ENCODE assay signal across 8 cellular contexts in genomic region chr3:50568947-50569749, GRCh38. TPM values are rescaled to one million over a fixed set of nuclear protein-coding genes. Genes with fewer than 3 reads are reported as not detected.
DNase-seq lines count a peak whose midpoint lies in the region; ATAC-seq and TF ChIP-seq lines count a peak whose summit lies in the region.

TSS of gene HEMK1 (plus strand) at chr3:50569522. CDS start at chr3:50571105, 1,583 bp downstream.

- H3K9me3 ChIP-seq in SK-N-SH (no peaks in the 10 kb centered on the region), gastroesophageal sphincter (no peaks in the 10 kb centered on the region), suprapubic skin (no peaks in the 10 kb centered on the region)

- peaks cover 9% of the 10 kb centered on the region for H3K79me2 ChIP-seq in SK-N-SH (ENCODE audit: insufficient read depth)

- H3K4me3 ChIP-seq in SK-N-SH (ENCODE audit: low read depth in 2 of 2, low read length in 1 of 2) (peak within 1 kb of the TSS; percentile 71 to 81), gastroesophageal sphincter (peak within 1 kb of the TSS; percentile 61 to 70), suprapubic skin (peak within 1 kb of the TSS; percentile 67)

- TF ChIP-seq CTCF in SK-N-SH (IDR thresholded peaks at IDR 0.05): no peak
- peak in 3 of 4 experiments; percentile 4 to 28 (median 6) for TF ChIP-seq CTCF in gastroesophageal sphincter (IDR thresholded peaks at IDR 0.05)
- no peak for TF ChIP-seq CTCF in suprapubic skin (IDR thresholded peaks at IDR 0.05)

- TF ChIP-seq RAD21 in SK-N-SH (IDR thresholded peaks at IDR 0.05; ENCODE audit: low read length): no peak

- CTCF ChIA-PET in HEK293T (lab: Yijun Ruan, JAX) (interaction anchor here (0.5 to 4.8 kb wide), 6 partner anchors 18 to 1238 kb away, joined by 3 to 44 read pairs (median 4); partner anchors contain the start of genes CISH and TMEM115), SK-N-SH (lab: Yijun Ruan, JAX) (interaction anchor here (0.8 to 31.2 kb wide), 8 partner anchors 10 to 820 kb away, joined by 3 to 648 read pairs (median 8); partner anchors contain the start of genes CISH and MAPKAPK3)

- 0% methylated on average over 10 of the region's 55 CpGs for WGBS in SK-N-SH (ENCODE audit: low lambda C conversion rate)
- no CpG with 5 or more reads among the region's 55 CpGs for WGBS in gastroesophageal sphincter (ENCODE audit: low coverage in 1 of 2), 2 donors
- under 1% methylated on average over 37 of the region's 55 CpGs for WGBS in suprapubic skin

- H3F3A ChIP-seq in SK-N-SH (replicated peaks; ENCODE audit: insufficient read depth): no peaks in the 10 kb centered on the region

- POLR2A ChIA-PET in HEK293T (lab: Yijun Ruan, JAX): interaction anchor here (0.6 to 2.4 kb wide), 35 partner anchors 9 to 277 kb away, joined by 3 to 26 read pairs (median 4); partner anchors contain the start of genes CISH, CYB561D2, DOCK3 and HYAL3
- POLR2A ChIA-PET in SK-N-SH (lab: Yijun Ruan, JAX): interaction anchor here (0.6 to 2.6 kb wide), 21 partner anchors 9 to 816 kb away, joined by 3 to 23 read pairs (median 4); partner anchors contain the start of genes CISH, CYB561D2, MANF and NPRL2

- H4K20me1 ChIP-seq in SK-N-SH (ENCODE audit: insufficient read depth): no peaks in the 10 kb centered on the region

- H3K9me2 ChIP-seq in SK-N-SH: no peaks in the 10 kb centered on the region

- H3K9ac ChIP-seq in SK-N-SH: peak within 1 kb of the TSS; percentile 83

- H2AFZ ChIP-seq in SK-N-SH (ENCODE audit: low read depth): peak within 1 kb of the TSS; percentile 95

- H3K27me3 ChIP-seq in SK-N-SH (ENCODE audit: insufficient read depth) (no peaks in the 10 kb centered on the region), gastroesophageal sphincter (no peaks in the 10 kb centered on the region), suprapubic skin (no peaks in the 10 kb centered on the region)

- TF ChIP-seq EP300 in SK-N-SH (IDR thresholded peaks at IDR 0.05; ENCODE audit: borderline replicate concordance in 1 of 2, low read depth in 1 of 2, low read length in 1 of 2): peak in 1 of 2 experiments; percentile 48; a peak in 1 of 4 replicates
- no peak for TF ChIP-seq EP300 in gastroesophageal sphincter (IDR thresholded peaks at IDR 0.05)
- TF ChIP-seq EP300 in suprapubic skin (IDR thresholded peaks at IDR 0.05): no peak

- TF ChIP-seq POLR2A in gastroesophageal sphincter (IDR thresholded peaks at IDR 0.05) (peak; percentile 63 to 68), suprapubic skin (IDR thresholded peaks at IDR 0.05) (peak in 1 of 2 donors; percentile 39)

- peak; percentile 100 for DNase-seq in GM03348 (ENCODE audit: low spot score)
- peak; percentile 99 for DNase-seq in HEK293T (ENCODE audit: extremely low spot score)
- peak; percentile 91 for DNase-seq in MV-4-11 (lab: John Stamatoyannopoulos, UW)
- DNase-seq in SK-N-SH: peak; percentile 99
- DNase-seq in activated naive CD4-positive, alpha-beta T cell treated with anti-CD3 and anti-CD28 coated beads, Interleukin-2, amount 50 U/mL, for 16 hours: peak; percentile 94
- DNase-seq in non-pigmented ciliary epithelial cell (ENCODE audit: low read depth): peak; percentile 76
- DNase-seq in suprapubic skin (ENCODE audit: low spot score in 2 of 2): peak; percentile 99

- H3K36me3 ChIP-seq in SK-N-SH (replicated peaks in 1 of 2; ENCODE audit: control insufficient read depth in 1 of 2, insufficient read depth in 2 of 2, low read length in 1 of 2) (peaks cover 4 to 12% of the 10 kb centered on the region in 2 experiments), gastroesophageal sphincter (peaks cover 0 to 37% of the 10 kb centered on the region in 2 donors), suprapubic skin (no peaks in the 10 kb centered on the region)

- H3K4me2 ChIP-seq in SK-N-SH: peak within 1 kb of the TSS; percentile 92

- peak; percentile 90 for ATAC-seq in gastroesophageal sphincter

- H3K4me1 ChIP-seq in SK-N-SH (ENCODE audit: control insufficient read depth in 1 of 2, insufficient read depth in 2 of 2, low read depth in 1 of 2, low read length in 1 of 2) (peaks cover 0 to 22% of the 10 kb centered on the region in 2 experiments; a peak in 1 of 4 replicates), gastroesophageal sphincter (peaks cover 0 to 66% (median 26%) of the 10 kb centered on the region in 3 donors), suprapubic skin (peaks cover 52% of the 10 kb centered on the region)

- H3K27ac ChIP-seq in SK-N-SH (ENCODE audit: low read depth in 2 of 2, low read length in 1 of 2): peak within 1 kb of the TSS; percentile 86 to 96
- peak within 1 kb of the TSS; percentile 54 to 93 (median 90) for H3K27ac ChIP-seq in gastroesophageal sphincter
- H3K27ac ChIP-seq in suprapubic skin: peak within 1 kb of the TSS; percentile 84

TF ChIP-seq in HEK293T, 16 proteins besides CTCF, POLR2A, EP300 and RAD21:
- TF ChIP-seq SUZ12 (IDR thresholded peaks at IDR 0.05) (no peak), L3MBTL2 (conservative IDR thresholded peaks at IDR 0.05) (peak; percentile 55; the same call in 1 of the 2 replicates), ELF4 (IDR thresholded peaks at IDR 0.05) (peak; percentile 83), FOXA1 (IDR thresholded peaks at IDR 0.05) (no peak), HDGF (IDR thresholded peaks at IDR 0.05; ENCODE audit: borderline replicate concordance) (no peak), CTBP1 (IDR thresholded peaks at IDR 0.05; ENCODE audit: borderline replicate concordance) (peak; percentile 87), PKNOX1 (IDR thresholded peaks at IDR 0.05) (0 out of 2 replicates have a peak, but pooled peaks have one; percentile 9), ARNT (IDR thresholded peaks at IDR 0.05) (peak; percentile 59; the same call in 1 of the 2 replicates), SP1 (IDR thresholded peaks at IDR 0.05) (no peak), FOXM1 (IDR thresholded peaks at IDR 0.05; ENCODE audit: borderline replicate concordance) (peak; percentile 81; the same call in 1 of the 2 replicates), LEF1 (IDR thresholded peaks at IDR 0.05; ENCODE audit: borderline replicate concordance) (no peak; the same call in 1 of the 2 replicates), ZNF384 (IDR thresholded peaks at IDR 0.05) (no peak), FOXK2 (IDR thresholded peaks at IDR 0.05) (no peak)

TF ChIP-seq in SK-N-SH, 30 proteins besides CTCF, POLR2A, EP300 and RAD21 (continues in another document):
- TF ChIP-seq FOSL2 (IDR thresholded peaks at IDR 0.05; ENCODE audit: borderline replicate concordance, low read depth) (no peak), ELF1 (IDR thresholded peaks at IDR 0.05) (peak; percentile 92), NFIC (IDR thresholded peaks at IDR 0.05; ENCODE audit: borderline replicate concordance) (peak; percentile 80), REST (IDR thresholded peaks at IDR 0.05; ENCODE audit: low read depth, low read length) (peak; percentile 63), GABPA (IDR thresholded peaks at IDR 0.05; ENCODE audit: low read depth) (peak; percentile 98), SMC3 (IDR thresholded peaks at IDR 0.05; ENCODE audit: low read depth, low read length) (no peak), GATA2 (CRISPR knock-in tag; IDR thresholded peaks at IDR 0.05) (no peak), JUND (IDR thresholded peaks at IDR 0.05) (no peak), NRF1 (IDR thresholded peaks at IDR 0.05; ENCODE audit: low read depth, low read length) (no peak), TAF1 (IDR thresholded peaks at IDR 0.05; ENCODE audit: borderline replicate concordance, low read depth, low read length) (peak; percentile 85), SIN3A (IDR thresholded peaks at IDR 0.05; ENCODE audit: borderline replicate concordance, low read depth, low read length) (peak; percentile 77), MEF2A (IDR thresholded peaks at IDR 0.05; ENCODE audit: borderline replicate concordance, low read depth) (no peak; the same call in 1 of the 2 replicates), RCOR1 (IDR thresholded peaks at IDR 0.05; ENCODE audit: low read length) (no peak), MAX (IDR thresholded peaks at IDR 0.05; ENCODE audit: low read depth) (peak; percentile 71), RXRA (IDR thresholded peaks at IDR 0.05; ENCODE audit: borderline replicate concordance, low read depth) (no peak), YY1 (IDR thresholded peaks at IDR 0.05; ENCODE audit: low read depth) (no peak), CHD2 (IDR thresholded peaks at IDR 0.05; ENCODE audit: low read length, partially characterized antibody) (peak; percentile 62), MXI1 (IDR thresholded peaks at IDR 0.05; ENCODE audit: low read depth, low read length) (peak; percentile 66; the same call in 1 of the 2 replicates)

RNA-seq across cellular contexts. Expression of gene HEMK1, which starts in this region (rescaled TPM):
- polyA plus RNA-seq in SK-N-SH (2012; rRNA removed): 15.4 and 21.7 TPM in 2 replicates
- 7.1 and 10.6 TPM in 2 replicates for polyA plus RNA-seq in SK-N-SH (2012; cell fraction: cytosol; rRNA removed)
- polyA plus RNA-seq in SK-N-SH (2012; cell fraction: nucleus; rRNA removed): 82.8 and 88.7 TPM in 2 replicates
- total RNA-seq in gastroesophageal sphincter (10 to 100 TPM in 3 of 4 donors, 1 to 10 TPM in 1; 6.4 to 11.7 (median 11.4) TPM), suprapubic skin (10 to 100 TPM in 1 of 4 donors, 1 to 10 TPM in 3; 3.8 to 10.6 (median 8.4) TPM)

Comparison
In these comparisons a context has a peak if more than half of its experiments do, and no peak if none do; other contexts are left out.
1. Peak in every context shown above with its lines: DNase-seq, ATAC-seq, H3K4me3 ChIP-seq and H3K27ac ChIP-seq.
2. CTCF ChIP-seq: peak in gastroesophageal sphincter (3 of 4); none in SK-N-SH (single experiment) and suprapubic skin (0 of 2).